In the genomic region with DNA sequence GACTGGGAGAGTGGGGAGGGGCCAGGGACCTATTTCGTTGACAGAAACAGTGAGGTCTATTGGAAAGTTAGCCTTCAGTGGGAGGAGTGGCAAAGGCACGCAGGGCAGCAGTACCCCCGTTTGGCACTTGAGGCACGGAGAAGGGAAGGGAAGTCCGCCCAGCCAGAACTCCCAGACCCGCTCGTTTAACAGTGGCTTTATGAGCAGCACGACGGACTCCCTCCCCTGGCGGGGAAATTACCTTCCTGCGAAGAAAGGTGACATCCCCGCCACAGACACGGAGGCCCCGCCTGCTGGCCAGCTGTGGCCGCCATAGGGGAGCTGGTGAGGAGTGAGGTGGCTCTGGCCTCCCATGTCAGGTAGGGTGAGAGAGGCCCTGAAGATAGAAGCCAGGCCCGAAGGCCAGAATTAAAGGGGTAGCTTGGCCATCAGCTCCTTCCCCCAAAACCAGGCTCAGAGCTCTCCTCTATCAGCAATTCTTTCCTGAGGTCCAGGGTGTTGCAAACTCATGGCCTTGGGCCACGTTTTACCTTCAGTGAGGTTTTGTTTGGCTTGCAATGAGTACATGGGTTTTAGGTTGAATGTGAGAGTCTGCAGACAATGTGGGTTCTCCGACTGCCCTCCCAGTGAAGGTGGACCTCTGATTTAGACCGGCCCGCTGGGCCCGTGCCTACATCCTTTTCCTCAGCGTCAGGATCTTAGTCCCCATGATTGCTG, we compare ENCODE assay signal across 8 cellular contexts.
DNase-seq lines count a peak whose midpoint lies in the region; ATAC-seq, FAIRE-seq and TF ChIP-seq lines count a peak whose summit lies in the region.

No MANE protein-coding gene starts in this region.

- no peak for FAIRE-seq in GM12891 (lab: Jason Lieb, UNC)

- H3K27me3 ChIP-seq in gastrocnemius medialis: no peaks in the 10 kb centered on the region

- H3K36me3 ChIP-seq in gastrocnemius medialis: no peaks in the 10 kb centered on the region

- TF ChIP-seq POLR2A in gastrocnemius medialis (IDR thresholded peaks at IDR 0.05): no peak
- TF ChIP-seq POLR2A in GM12891 (IDR thresholded peaks at IDR 0.05; ENCODE audit: low read depth, low read length): no peak

- ATAC-seq in HG03432 (IDR thresholded peaks at IDR 0.05; ENCODE audit: unreplicated experiment) (peak; percentile 24), gastrocnemius medialis (peak in 1 of 2 donors; percentile 3), GM18498 (IDR thresholded peaks at IDR 0.05; ENCODE audit: unreplicated experiment) (no peak), HG02973 (IDR thresholded peaks at IDR 0.05; ENCODE audit: unreplicated experiment) (no peak)

- H3K9me3 ChIP-seq in gastrocnemius medialis: no peaks in the 10 kb centered on the region

- in situ Hi-C loops in gastrocnemius medialis (cut with MboI; ENCODE audit: low sequenced_read_pairs in 4 of 4): no loop called here

- H3K9me3 Mint-ChIP-seq in activated CD4-positive, alpha-beta T cell treated with anti-CD3 and anti-CD28 coated beads, Interleukin-2, amount 10 ng/mL, durations not matched to agents 24 days and 14 days: no peaks in the 10 kb centered on the region
- no peaks in the 10 kb centered on the region for H3K9me3 Mint-ChIP-seq in endothelial cell (ENCODE audit: unreplicated experiment)

- H3K36me3 Mint-ChIP-seq in activated CD4-positive, alpha-beta T cell treated with anti-CD3 and anti-CD28 coated beads, Interleukin-2, amount 10 ng/mL, durations not matched to agents 24 days and 14 days (ENCODE audit: low read depth): no peaks in the 10 kb centered on the region
- H3K36me3 Mint-ChIP-seq in endothelial cell (ENCODE audit: low read depth, unreplicated experiment): peaks cover 8% of the 10 kb centered on the region

- TF ChIP-seq CTCF in endothelial cell (IDR thresholded peaks at IDR 0.05; ENCODE audit: unreplicated experiment): no peak
- TF ChIP-seq CTCF in gastrocnemius medialis (IDR thresholded peaks at IDR 0.05 in 4 of 5, conservative IDR thresholded peaks at IDR 0.05 in 1 of 5): no peak

- H3K4me3 Mint-ChIP-seq in activated CD4-positive, alpha-beta T cell treated with anti-CD3 and anti-CD28 coated beads, Interleukin-2, amount 10 ng/mL, durations not matched to agents 24 days and 14 days: peak overlapping the region; percentile 74
- H3K4me3 Mint-ChIP-seq in endothelial cell (ENCODE audit: unreplicated experiment): no peak overlapping the region

- no peak for DNase-seq in activated CD4-positive, alpha-beta T cell treated with anti-CD3 and anti-CD28 coated beads, Interleukin-2, amount 10 ng/mL, durations not matched to agents 24 days and 14 days
- DNase-seq in activated CD4-positive, alpha-beta T cell treated with anti-CD3 and anti-CD28 coated beads, Interleukin-2, amount 50 U/mL, for 4 hours: no peak
- peak; percentile 23 for DNase-seq in endothelial cell (ENCODE audit: low spot score)
- DNase-seq in gastrocnemius medialis: peak in 1 of 2 donors; percentile 49
- no peak for DNase-seq in GM12891 (ENCODE audit: insufficient read length, low spot score)

- peaks cover 37 to 45% of the 10 kb centered on the region in 2 donors for H3K4me1 ChIP-seq in gastrocnemius medialis

- H3K4me1 Mint-ChIP-seq in activated CD4-positive, alpha-beta T cell treated with anti-CD3 and anti-CD28 coated beads, Interleukin-2, amount 10 ng/mL, durations not matched to agents 24 days and 14 days: peaks cover 4% of the 10 kb centered on the region
- peaks cover 6% of the 10 kb centered on the region for H3K4me1 Mint-ChIP-seq in endothelial cell (ENCODE audit: unreplicated experiment)

- intact Hi-C loops in activated CD4-positive, alpha-beta T cell treated with anti-CD3 and anti-CD28 coated beads, Interleukin-2, amount 10 ng/mL, durations not matched to agents 24 days and 14 days (cut with micrococcal nuclease): no loop called here
- intact Hi-C loops in gastrocnemius medialis (cut with DNase I; ENCODE audit: low total_unique reads): loop anchor here (2.0 to 5.0 kb wide), 4 partner anchors 13 to 331 kb away; no protein-coding TSS in a partner anchor

- peak overlapping the region; percentile 83 to 93 (median 88) for H3K27ac ChIP-seq in gastrocnemius medialis

- no peak overlapping the region for H3K27ac Mint-ChIP-seq in activated CD4-positive, alpha-beta T cell treated with anti-CD3 and anti-CD28 coated beads, Interleukin-2, amount 10 ng/mL, durations not matched to agents 24 days and 14 days
- H3K27ac Mint-ChIP-seq in endothelial cell (ENCODE audit: unreplicated experiment): no peak overlapping the region

- peaks cover 31% of the 10 kb centered on the region for H3K27me3 Mint-ChIP-seq in activated CD4-positive, alpha-beta T cell treated with anti-CD3 and anti-CD28 coated beads, Interleukin-2, amount 10 ng/mL, durations not matched to agents 24 days and 14 days
- H3K27me3 Mint-ChIP-seq in endothelial cell (ENCODE audit: unreplicated experiment): peaks cover 18% of the 10 kb centered on the region

- H3K4me3 ChIP-seq in gastrocnemius medialis: peak overlapping the region; percentile 36 to 49 (median 44)

TF ChIP-seq in GM12891, 5 proteins besides CTCF, POLR2A, EP300 and RAD21:
- TF ChIP-seq TAF1 (IDR thresholded peaks at IDR 0.05; ENCODE audit: low read depth, low read length): no peak
- TF ChIP-seq PAX5 (IDR thresholded peaks at IDR 0.05; ENCODE audit: insufficient read depth, low read length, severe bottlenecking): no peak
- no peak for TF ChIP-seq SPI1 (IDR thresholded peaks at IDR 0.05; ENCODE audit: low read depth, low read length)
- TF ChIP-seq POU2F2 (IDR thresholded peaks at IDR 0.05; ENCODE audit: low read depth, low read length): no peak
- TF ChIP-seq POLR2AphosphoS5 (IDR thresholded peaks at IDR 0.05; ENCODE audit: low read depth, low read length): no peak
